19 cellular contexts compared by ENCODE assay signal in genomic region chr4:124459922-124460301, GRCh38.
DNase-seq lines count a peak whose midpoint lies in the region; ATAC-seq and TF ChIP-seq lines count a peak whose summit lies in the region.
"Had no signal": no experiment of that assay in that cellular context is flagged by ENCODE, and none has a peak within 500 bp of the region (broad histone marks: within the 10 kb centered on the region; RNA-seq: fewer than 3 reads in every experiment).

No MANE protein-coding gene starts in this region.

- H3K4ac ChIP-seq in mesendoderm (ENCODE audit: low read depth, low read length): no peak overlapping the region

- H3K9ac ChIP-seq in fibroblast of lung (ENCODE audit: insufficient read depth, low read length) (no peak overlapping the region), mesendoderm (ENCODE audit: low read length) (no peak overlapping the region)

- H3K4me2 ChIP-seq in fibroblast of lung (ENCODE audit: extremely low read depth, insufficient read depth, low read length) (peak overlapping the region; percentile 6), mesendoderm (ENCODE audit: low read length) (no peak overlapping the region)

- H3K4me1 ChIP-seq in fibroblast of lung (ENCODE audit: control insufficient read depth, extremely low read depth, insufficient read depth, low read length) (no peaks in the 10 kb centered on the region), mesendoderm (ENCODE audit: control insufficient read depth, low read depth, low read length) (no peaks in the 10 kb centered on the region), foreskin keratinocyte (no peaks in the 10 kb centered on the region), uterus (no peaks in the 10 kb centered on the region)
- H3K4me1 ChIP-seq: body of pancreas, left lung had no signal

- no peak overlapping the region for H4K5ac ChIP-seq in mesendoderm (ENCODE audit: low read length)

- H3K4me3 Mint-ChIP-seq in WTC11: no peak overlapping the region
- H3K4me3 Mint-ChIP-seq: nephron; stimulated activated naive B cell treated with anti-CD40 and anti-IgM and Interleukin-4, amounts not matched to agents 10 μg/mL and 1 μg/mL and 100 μg/mL, for 72 hours; type B pancreatic cell had no signal

- CTCF ChIA-PET in WTC11 (lab: Charles Lee): interaction anchor here (0.8 kb wide), 1 partner anchor 126 kb away, joined by 4 read pairs; no protein-coding TSS in a partner anchor

- no peak overlapping the region for H2BK15ac ChIP-seq in mesendoderm (replicated peaks; ENCODE audit: low read depth)

- DNase-seq in COLO829 (ENCODE audit: low spot score) (peak; percentile 12), WTC11 (ENCODE audit: low spot score) (no peak), fibroblast of lung (ENCODE audit: low read depth in 2 of 2) (peak in 1 of 2 donors; percentile 40), mesendoderm (peak; percentile 69), foreskin keratinocyte (no peak), uterus (no peak), cerebellar cortex (ENCODE audit: low spot score) (no peak)
- DNase-seq: body of pancreas; Calu3; effector CD4-positive, alpha-beta T cell; GDM1; left lung; NCI-H2029 treated with DMSO at 0.1 percent for 48 hours; RPMI8226; stimulated activated naive B cell treated with anti-CD40 and anti-IgM and Interleukin-4, amounts not matched to agents 10 μg/mL and 1 μg/mL and 100 μg/mL, for 72 hours had no signal

- H3K79me2 ChIP-seq in fibroblast of lung (ENCODE audit: control insufficient read depth, insufficient read depth, low read length): no peaks in the 10 kb centered on the region
- H3K79me2 ChIP-seq in mesendoderm (ENCODE audit: control insufficient read depth, insufficient read depth, low read length): no peaks in the 10 kb centered on the region

- H3K27ac ChIP-seq in fibroblast of lung (ENCODE audit: insufficient read depth, low read length): no peak overlapping the region
- H3K27ac ChIP-seq in mesendoderm (ENCODE audit: low read depth, low read length): no peak overlapping the region
- H3K27ac ChIP-seq in foreskin keratinocyte: no peak overlapping the region
- H3K27ac ChIP-seq in uterus: no peak overlapping the region
- H3K27ac ChIP-seq: body of pancreas had no signal

- peak overlapping the region; percentile 49 for H2AFZ ChIP-seq in fibroblast of lung (ENCODE audit: low read length)

- POLR2A ChIA-PET in WTC11 (lab: Charles Lee): no interaction called here

- H4K8ac ChIP-seq in mesendoderm (ENCODE audit: low read depth, low read length): no peak overlapping the region

- no peak overlapping the region for H3K23ac ChIP-seq in mesendoderm (ENCODE audit: low read length)

- no peaks in the 10 kb centered on the region for H3K9me3 ChIP-seq in fibroblast of lung (ENCODE audit: control insufficient read depth, insufficient read depth, low read depth, low read length)
- no peaks in the 10 kb centered on the region for H3K9me3 ChIP-seq in uterus

- H3K27me3 Mint-ChIP-seq in WTC11 (ENCODE audit: low read depth): peaks cover 3% of the 10 kb centered on the region; the same call in 1 of the 2 replicates
- H3K27me3 Mint-ChIP-seq: stimulated activated naive B cell treated with anti-CD40 and anti-IgM and Interleukin-4, amounts not matched to agents 10 μg/mL and 1 μg/mL and 100 μg/mL, for 72 hours; type B pancreatic cell had no signal

- intact Hi-C loops in uterus (cut with DNase I; ENCODE audit: low total_unique reads): no loop called here

- H3K36me3 Mint-ChIP-seq in WTC11: peaks cover 40% of the 10 kb centered on the region
- H3K36me3 Mint-ChIP-seq: stimulated activated naive B cell treated with anti-CD40 and anti-IgM and Interleukin-4, amounts not matched to agents 10 μg/mL and 1 μg/mL and 100 μg/mL, for 72 hours; type B pancreatic cell had no signal

- H3K4me3 ChIP-seq in fibroblast of lung (replicated peaks in 1 of 4; ENCODE audit: control extremely low read depth in 1 of 4, insufficient read depth in 1 of 4, low read depth in 3 of 4, low read length in 4 of 4) (peak overlapping the region in 1 of 4 experiments; percentile 23), mesendoderm (ENCODE audit: low read length) (no peak overlapping the region), uterus (no peak overlapping the region)
- H3K4me3 ChIP-seq: body of pancreas, left lung had no signal

- peak overlapping the region; percentile 68 for H3K18ac ChIP-seq in mesendoderm (ENCODE audit: low read length)

- ATAC-seq in WTC11: peak; percentile 69
- ATAC-seq in GM21723 (IDR thresholded peaks at IDR 0.05; ENCODE audit: unreplicated experiment): no peak
- no peak for ATAC-seq in foreskin keratinocyte
- ATAC-seq: body of pancreas; HepG2; left lung; stimulated activated naive B cell treated with anti-CD40 and anti-IgM and Interleukin-4, amounts not matched to agents 10 μg/mL and 1 μg/mL and 100 μg/mL, for 72 hours had no signal

- H3K56ac ChIP-seq in mesendoderm (ENCODE audit: low read length): peak overlapping the region; percentile 34

- H4K20me1 ChIP-seq in fibroblast of lung (ENCODE audit: control insufficient read depth, extremely low read depth, insufficient read depth, low read length): no peaks in the 10 kb centered on the region

- TF ChIP-seq POLR2A in uterus (IDR thresholded peaks at IDR 0.05): no peak

- H3K27me3 ChIP-seq in fibroblast of lung (ENCODE audit: control insufficient read depth, insufficient read depth, low read length): no peaks in the 10 kb centered on the region
- H3K27me3 ChIP-seq in mesendoderm (ENCODE audit: insufficient read depth, low read length, poor library complexity): no peaks in the 10 kb centered on the region
- no peaks in the 10 kb centered on the region for H3K27me3 ChIP-seq in foreskin keratinocyte
- H3K27me3 ChIP-seq in uterus: no peaks in the 10 kb centered on the region
- H3K27me3 ChIP-seq: body of pancreas, left lung had no signal

- no peak overlapping the region for H2AK5ac ChIP-seq in mesendoderm (ENCODE audit: low read length)

- H3K36me3 ChIP-seq in fibroblast of lung (ENCODE audit: control insufficient read depth, insufficient read depth, low read length) (no peaks in the 10 kb centered on the region), mesendoderm (ENCODE audit: control insufficient read depth, insufficient read depth, low read length) (no peaks in the 10 kb centered on the region), uterus (no peaks in the 10 kb centered on the region)
- H3K36me3 ChIP-seq: left lung had no signal

- no peaks in the 10 kb centered on the region for H3K79me1 ChIP-seq in mesendoderm (ENCODE audit: low read length)

- no peak for TF ChIP-seq CTCF in WTC11 (IDR thresholded peaks at IDR 0.05)
- TF ChIP-seq CTCF in fibroblast of lung (conservative IDR thresholded peaks at IDR 0.05 in 1 of 2, IDR thresholded peaks at IDR 0.05 in 1 of 2; ENCODE audit: low read depth in 1 of 2, low read length in 2 of 2): no peak
- no peak for TF ChIP-seq CTCF in foreskin keratinocyte (conservative IDR thresholded peaks at IDR 0.05)
- TF ChIP-seq CTCF in uterus (IDR thresholded peaks at IDR 0.05): no peak

- peak overlapping the region; percentile 85 for H3K27ac Mint-ChIP-seq in WTC11
- H3K27ac Mint-ChIP-seq: stimulated activated naive B cell treated with anti-CD40 and anti-IgM and Interleukin-4, amounts not matched to agents 10 μg/mL and 1 μg/mL and 100 μg/mL, for 72 hours; type B pancreatic cell had no signal

- peak overlapping the region; percentile 20 for H2BK5ac ChIP-seq in mesendoderm (ENCODE audit: low read length)

- peaks cover 32% of the 10 kb centered on the region for H3K4me1 Mint-ChIP-seq in WTC11
- H3K4me1 Mint-ChIP-seq: stimulated activated naive B cell treated with anti-CD40 and anti-IgM and Interleukin-4, amounts not matched to agents 10 μg/mL and 1 μg/mL and 100 μg/mL, for 72 hours had no signal

- H2BK120ac ChIP-seq in mesendoderm (ENCODE audit: low read depth, low read length): no peak overlapping the region

- peaks cover 39% of the 10 kb centered on the region for H3K9me3 Mint-ChIP-seq in WTC11

- WGBS in mesendoderm (ENCODE audit: extremely low coverage, insufficient coverage, low lambda C conversion rate): no CpG with 5 or more reads among the region's 5 CpGs

TF ChIP-seq in WTC11, 78 proteins besides CTCF, POLR2A, EP300 and RAD21 (continues in another document):
- TF ChIP-seq ZNF232 (CRISPR knock-in tag; IDR thresholded peaks at IDR 0.05) (no peak), ARID4B (CRISPR knock-in tag; IDR thresholded peaks at IDR 0.05; ENCODE audit: borderline replicate concordance) (no peak), ESRRA (CRISPR knock-in tag; IDR thresholded peaks at IDR 0.05; ENCODE audit: borderline replicate concordance) (no peak)

Comparison
In these comparisons a context has a peak if more than half of its experiments do, and no peak if none do; other contexts are left out.
1. DNase-seq: peak in COLO829 (single experiment) and mesendoderm (single experiment); none in WTC11 (single experiment), foreskin keratinocyte (0 of 2), uterus (0 of 2) and cerebellar cortex (single experiment).